ENCODE assay signal across 16 cellular contexts in the genomic region with DNA sequence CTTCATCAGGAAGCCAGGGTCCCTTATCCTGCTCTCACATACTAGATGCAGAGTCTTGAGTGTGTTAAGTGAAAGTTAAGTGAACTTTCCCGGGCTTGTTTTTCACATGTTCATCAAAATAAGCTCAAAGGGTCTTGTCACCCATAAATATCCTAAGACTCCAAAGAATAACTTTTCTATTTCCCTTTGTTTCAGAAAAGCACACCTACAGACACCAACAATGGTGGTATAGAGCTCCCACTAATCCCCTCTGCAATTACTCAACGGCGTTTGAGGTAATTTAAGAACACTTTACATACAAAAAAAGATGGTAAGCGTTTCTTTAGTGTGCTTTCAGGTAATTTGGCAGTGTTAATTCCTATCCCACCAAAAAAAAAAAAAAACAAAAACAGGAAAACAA. TPM values are rescaled to one million over a fixed set of nuclear protein-coding genes. Genes with fewer than 3 reads are reported as not detected.
DNase-seq lines count a peak whose midpoint lies in the region; ATAC-seq, FAIRE-seq and TF ChIP-seq lines count a peak whose summit lies in the region.
"Had no signal": no experiment of that assay in that cellular context is flagged by ENCODE, and none has a peak within 500 bp of the region (broad histone marks: within the 10 kb centered on the region; RNA-seq: fewer than 3 reads in every experiment).

No MANE protein-coding gene starts in this region.

- H3K27me3 ChIP-seq in iPS-18a (ENCODE audit: control insufficient read depth, insufficient read depth, low read length), result no peaks in the 10 kb centered on the region
- H3K27me3 ChIP-seq: uterus had no signal

- ATAC-seq in T-cell (replicated peaks in 1 of 4) (no peak), HG03521 (IDR thresholded peaks at IDR 0.05; ENCODE audit: unreplicated experiment) (no peak)
- ATAC-seq: activated CD4-positive, CD25-positive, alpha-beta regulatory T cell treated with anti-CD3 and anti-CD28 coated beads, Interleukin-2, amount 50 U/mL, for 24 hours had no signal

- no peaks in the 10 kb centered on the region for H3K9me3 Mint-ChIP-seq in activated naive CD4-positive, alpha-beta T cell treated with anti-CD3 and anti-CD28 coated beads, Interleukin-2, amount 10 ng/mL, durations not matched to agents 7 days and 5 days
- no peaks in the 10 kb centered on the region for H3K9me3 Mint-ChIP-seq in T-cell
- no peaks in the 10 kb centered on the region for H3K9me3 Mint-ChIP-seq in type B pancreatic cell

- H3K27me3 Mint-ChIP-seq in activated naive CD4-positive, alpha-beta T cell treated with anti-CD3 and anti-CD28 coated beads, Interleukin-2, amount 10 ng/mL, durations not matched to agents 7 days and 5 days, result no peaks in the 10 kb centered on the region
- no peaks in the 10 kb centered on the region for H3K27me3 Mint-ChIP-seq in T-cell
- H3K27me3 Mint-ChIP-seq in type B pancreatic cell, result no peaks in the 10 kb centered on the region

- H3K27ac ChIP-seq in iPS-18a (ENCODE audit: low read length), result peak overlapping the region; percentile 79
- H3K27ac ChIP-seq: parathyroid adenoma, uterus had no signal

- POLR2A ChIA-PET in T-cell (lab: Charles Lee), result no interaction called here

- H3K27ac Mint-ChIP-seq in activated naive CD4-positive, alpha-beta T cell treated with anti-CD3 and anti-CD28 coated beads, Interleukin-2, amount 10 ng/mL, durations not matched to agents 7 days and 5 days, result peak overlapping the region; percentile 7
- peak overlapping the region; percentile 23 to 55 for H3K27ac Mint-ChIP-seq in T-cell
- peak overlapping the region; percentile 98 for H3K27ac Mint-ChIP-seq in type B pancreatic cell

- H3K4me1 Mint-ChIP-seq in activated naive CD4-positive, alpha-beta T cell treated with anti-CD3 and anti-CD28 coated beads, Interleukin-2, amount 10 ng/mL, durations not matched to agents 7 days and 5 days, result peaks cover 39% of the 10 kb centered on the region
- H3K4me1 Mint-ChIP-seq in T-cell (peaks cover 41 to 54% (median 48%) of the 10 kb centered on the region in 3 donors), type B pancreatic cell (ENCODE audit: unreplicated experiment) (peaks cover 33% of the 10 kb centered on the region)

- H3K36me3 Mint-ChIP-seq in activated naive CD4-positive, alpha-beta T cell treated with anti-CD3 and anti-CD28 coated beads, Interleukin-2, amount 10 ng/mL, durations not matched to agents 7 days and 5 days, result peaks cover 23% of the 10 kb centered on the region
- H3K36me3 Mint-ChIP-seq in T-cell (peaks cover 20% of the 10 kb centered on the region), type B pancreatic cell (peaks cover 14% of the 10 kb centered on the region)

- peak overlapping the region; percentile 78 for H3K4me3 ChIP-seq in iPS-18a (ENCODE audit: low read length)
- H3K4me3 ChIP-seq: uterus had no signal

- DNase-seq in activated naive CD4-positive, alpha-beta T cell treated with anti-CD3 and anti-CD28 coated beads, Interleukin-2, amount 10 ng/mL, durations not matched to agents 7 days and 5 days, result no peak
- DNase-seq in activated naive CD4-positive, alpha-beta T cell (lab: John Stamatoyannopoulos, UW), result no peak
- DNase-seq in T-cell, result no peak
- no peak for DNase-seq in type B pancreatic cell (ENCODE audit: extremely low spot score, unreplicated experiment)
- DNase-seq in frontal cortex (ENCODE audit: low spot score in 2 of 2), result no peak
- no peak for DNase-seq in HuH-7.5 (ENCODE audit: low spot score)
- DNase-seq: AML-193, EL, erythroblast, hypothalamus, NCI-H2107, uterus had no signal

- no peak for TF ChIP-seq CTCF in type B pancreatic cell (conservative IDR thresholded peaks at IDR 0.05)

- CTCF ChIA-PET in activated naive CD4-positive, alpha-beta T cell treated with anti-CD3 and anti-CD28 coated beads, Interleukin-2, amount 10 ng/mL, durations not matched to agents 7 days and 5 days (lab: Charles Lee), result no interaction called here
- CTCF ChIA-PET in T-cell (lab: Charles Lee), result interaction anchor here in 1 of 2 donors (0.6 kb wide), 1 partner anchor 82 kb away, joined by 3 read pairs; no protein-coding TSS in a partner anchor

- H3K4me3 Mint-ChIP-seq in activated naive CD4-positive, alpha-beta T cell treated with anti-CD3 and anti-CD28 coated beads, Interleukin-2, amount 10 ng/mL, durations not matched to agents 7 days and 5 days, result no peak overlapping the region
- H3K4me3 Mint-ChIP-seq in T-cell (peak overlapping the region in 2 of 3 donors; percentile 28 to 74), type B pancreatic cell (peak overlapping the region; percentile 95)

- H3K4me1 ChIP-seq in iPS-18a (ENCODE audit: control insufficient read depth, low read depth, low read length), result peaks cover 25% of the 10 kb centered on the region
- H3K4me1 ChIP-seq: uterus had no signal

- FAIRE-seq in frontal cortex (lab: Jason Lieb, UNC), result no peak

- peaks cover 8% of the 10 kb centered on the region for H3K36me3 ChIP-seq in iPS-18a (ENCODE audit: control insufficient read depth, low read depth, low read length)
- H3K36me3 ChIP-seq: uterus had no signal

- H3K9me3 ChIP-seq in iPS-18a (ENCODE audit: control insufficient read depth, low read depth, low read length), result no peaks in the 10 kb centered on the region
- H3K9me3 ChIP-seq: uterus had no signal

- H3K9ac ChIP-seq in iPS-18a (ENCODE audit: low read length), result peak overlapping the region; percentile 91
- H3K9ac ChIP-seq: parathyroid adenoma had no signal

RNA-seq across cellular contexts. Expression of a gene that starts 2.5 kb away (rescaled TPM):
- 10 to 100 TPM; 48.0 to 63.0 (median 55.6) TPM for total RNA-seq in T-cell
- 68.9 and 80.9 TPM in 2 replicates for total RNA-seq in type B pancreatic cell (ENCODE audit: low replicate concordance)
- total RNA-seq in frontal cortex, result 26.9 TPM

RNA-seq across cellular contexts. Expression of a gene that starts 6.4 kb away (rescaled TPM):
- total RNA-seq in T-cell (10 to 100 TPM; 40.3 to 52.7 (median 49.0) TPM), type B pancreatic cell (ENCODE audit: low replicate concordance) (35.5 and 40.6 TPM in 2 replicates), frontal cortex (15.9 TPM)

Comparison
In these comparisons a context has a peak if more than half of its experiments do, and no peak if none do; other contexts are left out.
1. H3K27ac Mint-ChIP-seq: peak in every context shown above with its lines; median percentile 98 in type B pancreatic cell; 39 in T-cell; 7 in activated naive CD4-positive, alpha-beta T cell treated with anti-CD3 and anti-CD28 coated beads, Interleukin-2, amount 10 ng/mL, durations not matched to agents 7 days and 5 days.